20 cellular contexts compared by ENCODE assay signal in genomic region chr11:116727990-116728389, GRCh38.
"Had no signal": no experiment of that assay in that cellular context is flagged by ENCODE, and none has a peak within 500 bp of the region (broad histone marks: within the 10 kb centered on the region; RNA-seq: fewer than 3 reads in every experiment).

No MANE protein-coding gene starts in this region.

- DNase-seq: cerebellar nuclear complex; colonic mucosa; dermis blood vessel endothelial cell; erythroblast; foreskin melanocyte; heart left ventricle; hippocampal formation; mesendoderm; naive thymus-derived CD4-positive, alpha-beta T cell; pancreas; retina; stimulated activated CD4-positive, alpha-beta T cell treated with anti-CD3 and anti-CD28 coated beads, Interleukin-2, amount 100 ng/mL, for 48 hours; stimulated activated naive CD4-positive, alpha-beta T cell treated with Interleukin-2 at 50 U/mL for 16 hours; thyroid gland; uterus had no signal

- ATAC-seq: heart left ventricle; naive thymus-derived CD4-positive, alpha-beta T cell; pancreas; sciatic nerve had no signal

- H3K4me3 ChIP-seq: colonic mucosa, heart left ventricle, pancreas, prostate gland, skin epidermis, suprapubic skin, thyroid gland, uterus had no signal

- H3K4me1 ChIP-seq: colonic mucosa, pancreas, prostate gland, uterus had no signal

- H3K9me3 Mint-ChIP-seq: naive thymus-derived CD4-positive, alpha-beta T cell; type B pancreatic cell had no signal

- H3K4me3 Mint-ChIP-seq: naive thymus-derived CD4-positive, alpha-beta T cell; type B pancreatic cell had no signal

- H3K36me3 Mint-ChIP-seq: naive thymus-derived CD4-positive, alpha-beta T cell; type B pancreatic cell had no signal

- H3K27me3 ChIP-seq: colonic mucosa, pancreas, thyroid gland, uterus had no signal

- H3K9me3 ChIP-seq: colonic mucosa, heart left ventricle, pancreas, prostate gland, suprapubic skin, thyroid gland, uterus had no signal

- H3K27ac Mint-ChIP-seq: naive thymus-derived CD4-positive, alpha-beta T cell; type B pancreatic cell had no signal

- H3K27ac ChIP-seq: colonic mucosa, heart left ventricle, pancreas, prostate gland, skin epidermis, suprapubic skin, thyroid gland, uterus had no signal

- H3K36me3 ChIP-seq: colonic mucosa, heart left ventricle, pancreas, prostate gland, suprapubic skin, thyroid gland, uterus had no signal
